1 cellular context compared by ENCODE assay signal in genomic region chr5:76490970-76491369, GRCh38.
TF ChIP-seq lines count a peak whose summit lies in the region.

No MANE protein-coding gene starts in this region.

TF ChIP-seq in HepG2, 621 proteins besides CTCF, POLR2A, EP300 and RAD21 (continued from another document):
- no peak for TF ChIP-seq ZNF280D (CRISPR knock-in tag; IDR thresholded peaks at IDR 0.05)
- TF ChIP-seq ELF3 (CRISPR knock-in tag; IDR thresholded peaks at IDR 0.05), result peak; percentile 77
- peak in 1 of 2 experiments; percentile 76; a peak in 2 of 4 replicates for TF ChIP-seq ATF4 (CRISPR knock-in tag; IDR thresholded peaks at IDR 0.05)
- TF ChIP-seq FOXP4 (CRISPR knock-in tag; IDR thresholded peaks at IDR 0.05), result peak; percentile 20; the same call in 1 of the 2 replicates
- 0 out of 2 replicates have a peak, but pooled peaks have one; percentile 24 for TF ChIP-seq ARID3A (IDR thresholded peaks at IDR 0.05; ENCODE audit: low read depth, low read length)
- peak; percentile 72 for TF ChIP-seq GATAD2A (CRISPR knock-in tag; IDR thresholded peaks at IDR 0.05)
- TF ChIP-seq FOXP1 (IDR thresholded peaks at IDR 0.05), result no peak
- TF ChIP-seq FOXP1 (CRISPR knock-in tag; IDR thresholded peaks at IDR 0.05), result peak; percentile 74
- peak; percentile 53; the same call in 1 of the 2 replicates for TF ChIP-seq FOXK1 (CRISPR knock-in tag; IDR thresholded peaks at IDR 0.05; ENCODE audit: borderline replicate concordance, low read depth)
- TF ChIP-seq THAP11 (CRISPR knock-in tag; IDR thresholded peaks at IDR 0.05), result no peak
- no peak for TF ChIP-seq GABPA (IDR thresholded peaks at IDR 0.05; ENCODE audit: low read depth, low read length)
- TF ChIP-seq GABPA (CRISPR knock-in tag; IDR thresholded peaks at IDR 0.05; ENCODE audit: low read depth), result 0 out of 2 replicates have a peak, but pooled peaks have one; percentile 11
- TF ChIP-seq E2F2 (CRISPR knock-in tag; IDR thresholded peaks at IDR 0.05; ENCODE audit: borderline replicate concordance), result no peak
- peak; percentile 29; the same call in 1 of the 2 replicates for TF ChIP-seq NCOA2 (CRISPR knock-in tag; IDR thresholded peaks at IDR 0.05)
- TF ChIP-seq SOX13 (IDR thresholded peaks at IDR 0.05), result no peak
- TF ChIP-seq SOX13 (CRISPR knock-in tag; conservative IDR thresholded peaks at IDR 0.05 in 1 of 2, IDR thresholded peaks at IDR 0.05 in 1 of 2), result 0 out of 4 replicates have a peak, but pooled peaks of 1 of the 2 experiments have one; percentile 27
- TF ChIP-seq ZNF607 (CRISPR knock-in tag; IDR thresholded peaks at IDR 0.05; ENCODE audit: borderline replicate concordance), result no peak
- TF ChIP-seq RARA (CRISPR knock-in tag; IDR thresholded peaks at IDR 0.05), result peak; percentile 31; the same call in 1 of the 2 replicates
- TF ChIP-seq TCF12 (IDR thresholded peaks at IDR 0.05), result no peak
- no peak for TF ChIP-seq TCF12 (CRISPR knock-in tag; IDR thresholded peaks at IDR 0.05)
- TF ChIP-seq SMARCE1 (IDR thresholded peaks at IDR 0.05; ENCODE audit: borderline replicate concordance), result no peak
